Comparison of ENCODE assay signal across 22 cellular contexts in the genomic region with DNA sequence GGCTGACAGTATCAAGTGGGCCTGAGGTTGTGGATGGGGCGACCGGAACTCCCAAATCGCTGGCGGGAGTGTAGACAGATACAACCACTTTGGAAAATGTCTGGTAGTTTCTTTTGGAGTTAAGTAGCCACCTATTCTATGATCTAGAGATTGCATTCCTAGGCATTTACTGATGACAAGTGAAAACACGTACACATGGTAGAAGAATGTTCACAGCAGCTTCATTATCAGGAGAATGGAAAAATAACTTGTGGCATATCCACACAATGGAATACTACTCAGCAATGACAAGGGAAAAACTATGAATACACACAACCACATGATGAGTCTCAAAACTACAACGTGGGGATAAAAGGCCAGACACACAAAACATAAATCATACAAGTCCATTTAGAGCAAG.
DNase-seq lines count a peak whose midpoint lies in the region; ATAC-seq and TF ChIP-seq lines count a peak whose summit lies in the region.
"Had no signal": no experiment of that assay in that cellular context is flagged by ENCODE, and none has a peak within 500 bp of the region (broad histone marks: within the 10 kb centered on the region; RNA-seq: fewer than 3 reads in every experiment).

No MANE protein-coding gene starts in this region.

- H3K4me1 Mint-ChIP-seq in glutamatergic neuron (ENCODE audit: low read depth, unreplicated experiment): peaks cover 4% of the 10 kb centered on the region
- H3K4me1 Mint-ChIP-seq: CD4-positive, alpha-beta memory T cell had no signal

- DNase-seq in PC-3: no peak
- DNase-seq in SJSA1 (ENCODE audit: low read depth in 1 of 2, low spot score in 2 of 2): no peak
- no peak for DNase-seq in epithelial cell of prostate (ENCODE audit: low read depth, low spot score)
- peak; percentile 7 to 64 for DNase-seq in trophoblast cell
- no peak for DNase-seq in glutamatergic neuron
- DNase-seq: AML-193; CD4-positive, alpha-beta memory T cell; COR-L47; EL; GDM1; H7; KBM-7; MG63; NCI-H2029; NCI-H446 treated with DMSO at 0.1 percent for 48 hours; NCI-H526 treated with DMSO at 0.1 percent for 48 hours had no signal

- no CpG with 5 or more reads among the region's 6 CpGs for WGBS in trophoblast cell (ENCODE audit: extremely low coverage, insufficient coverage, insufficient read length)

- H3K4me1 ChIP-seq in PC-3 (ENCODE audit: insufficient read depth, low read length): peaks cover 34% of the 10 kb centered on the region
- H3K4me1 ChIP-seq in SJSA1 (replicated peaks): peaks cover 35% of the 10 kb centered on the region
- peaks cover 19 to 21% of the 10 kb centered on the region in 2 experiments for H3K4me1 ChIP-seq in trophoblast cell (ENCODE audit: control insufficient read depth in 1 of 2, insufficient read depth in 2 of 2, low read length in 2 of 2)
- H3K4me1 ChIP-seq: A549; BLaER1 treated with 17β-estradiol and CSF1 and Interleukin-3, amounts not matched to agents 10 nM and 100 nM had no signal

- H3K79me1 ChIP-seq in trophoblast cell (ENCODE audit: low read length): peaks cover 2% of the 10 kb centered on the region

- no peak overlapping the region for H2AK5ac ChIP-seq in trophoblast cell (ENCODE audit: low read length)

- H3K18ac ChIP-seq in trophoblast cell (ENCODE audit: low read length): no peak overlapping the region

- no peaks in the 10 kb centered on the region for H3K9me3 ChIP-seq in PC-3 (ENCODE audit: low read length)
- H3K9me3 ChIP-seq in SJSA1 (replicated peaks): no peaks in the 10 kb centered on the region
- no peaks in the 10 kb centered on the region for H3K9me3 ChIP-seq in trophoblast cell (ENCODE audit: insufficient read depth, low read depth, low read length)
- H3K9me3 ChIP-seq: A549; BLaER1 treated with 17β-estradiol and CSF1 and Interleukin-3, amounts not matched to agents 10 nM and 100 nM; MG63 had no signal

- H2BK12ac ChIP-seq in trophoblast cell (ENCODE audit: low read length): no peak overlapping the region

- no peaks in the 10 kb centered on the region for H4K20me1 ChIP-seq in PC-3 (ENCODE audit: low read length)
- H4K20me1 ChIP-seq: BLaER1 treated with 17β-estradiol and CSF1 and Interleukin-3, amounts not matched to agents 10 nM and 100 nM had no signal

- H2BK120ac ChIP-seq in trophoblast cell (ENCODE audit: insufficient read depth, low read length, poor library complexity): no peak overlapping the region

- no peaks in the 10 kb centered on the region for H3K27me3 ChIP-seq in PC-3 (ENCODE audit: low read length)
- no peaks in the 10 kb centered on the region for H3K27me3 ChIP-seq in SJSA1 (replicated peaks)
- H3K27me3 ChIP-seq in trophoblast cell (ENCODE audit: insufficient read depth, low read length): no peaks in the 10 kb centered on the region
- H3K27me3 ChIP-seq: BLaER1 treated with 17β-estradiol and CSF1 and Interleukin-3, amounts not matched to agents 10 nM and 100 nM; MG63 had no signal

- peak overlapping the region; percentile 98 for H3K27ac ChIP-seq in PC-3 (ENCODE audit: low read length)
- H3K27ac ChIP-seq in SJSA1: peak overlapping the region; percentile 92
- peak overlapping the region; percentile 81 for H3K27ac ChIP-seq in epithelial cell of prostate
- no peak overlapping the region for H3K27ac ChIP-seq in trophoblast cell (ENCODE audit: low read depth, low read length)
- H3K27ac ChIP-seq: A549; BLaER1 treated with 17β-estradiol and CSF1 and Interleukin-3, amounts not matched to agents 10 nM and 100 nM had no signal

- no peak overlapping the region for H3K27ac Mint-ChIP-seq in glutamatergic neuron (ENCODE audit: unreplicated experiment)
- H3K27ac Mint-ChIP-seq: CD4-positive, alpha-beta memory T cell had no signal

- H3K79me2 ChIP-seq in PC-3 (ENCODE audit: low read length) (no peaks in the 10 kb centered on the region), trophoblast cell (ENCODE audit: control insufficient read depth, insufficient read depth, low read length, poor library complexity) (no peaks in the 10 kb centered on the region)

- H3K4ac ChIP-seq in trophoblast cell (ENCODE audit: low read depth, low read length): no peak overlapping the region

- no peak overlapping the region for H4K12ac ChIP-seq in trophoblast cell (ENCODE audit: low read depth, low read length)

- H3K9ac ChIP-seq in PC-3 (ENCODE audit: low read length) (peak overlapping the region; percentile 73), trophoblast cell (ENCODE audit: low read length) (no peak overlapping the region)
- H3K9ac ChIP-seq: BLaER1 treated with 17β-estradiol and CSF1 and Interleukin-3, amounts not matched to agents 10 nM and 100 nM had no signal

- POLR2A ChIA-PET in PC-3 (lab: Charles Lee; ENCODE audit: unreplicated experiment): no interaction called here

- TF ChIP-seq CTCF in PC-3 (conservative IDR thresholded peaks at IDR 0.05; ENCODE audit: low read depth, low read length) (no peak), glutamatergic neuron (IDR thresholded peaks at IDR 0.05; ENCODE audit: partially characterized antibody, unreplicated experiment) (no peak)

- H3K4me3 ChIP-seq in PC-3 (ENCODE audit: low read length): no peak overlapping the region
- H3K4me3 ChIP-seq in SJSA1: no peak overlapping the region
- no peak overlapping the region for H3K4me3 ChIP-seq in trophoblast cell (ENCODE audit: low read depth, low read length)
- H3K4me3 ChIP-seq: A549; BLaER1 treated with 17β-estradiol and CSF1 and Interleukin-3, amounts not matched to agents 10 nM and 100 nM; GM12878; MG63 had no signal

- H3K23ac ChIP-seq in trophoblast cell (ENCODE audit: low read length): no peak overlapping the region

- H3K27me3 Mint-ChIP-seq in glutamatergic neuron (ENCODE audit: unreplicated experiment): no peaks in the 10 kb centered on the region

- no peak overlapping the region for H3K4me3 Mint-ChIP-seq in glutamatergic neuron (ENCODE audit: unreplicated experiment)
- H3K4me3 Mint-ChIP-seq: CD4-positive, alpha-beta memory T cell had no signal

- H3K4me2 ChIP-seq in PC-3 (ENCODE audit: low read length) (no peak overlapping the region), trophoblast cell (ENCODE audit: low read length) (no peak overlapping the region)
- H3K4me2 ChIP-seq: A549; BLaER1 treated with 17β-estradiol and CSF1 and Interleukin-3, amounts not matched to agents 10 nM and 100 nM had no signal

- H3K36me3 Mint-ChIP-seq in glutamatergic neuron (ENCODE audit: unreplicated experiment): no peaks in the 10 kb centered on the region
- H3K36me3 Mint-ChIP-seq: CD4-positive, alpha-beta memory T cell had no signal

- TSS peak; percentile 2 for BruUV-seq in PC-3 (replicated peaks; lab: Mats Ljungman, UMichigan)

- peaks cover 6% of the 10 kb centered on the region for H3F3A ChIP-seq in PC-3 (ENCODE audit: low read length, unreplicated experiment)

- H4K8ac ChIP-seq in trophoblast cell (ENCODE audit: low read depth, low read length): no peak overlapping the region

- H3K36me3 ChIP-seq in PC-3 (ENCODE audit: low read depth, low read length) (peaks cover 68% of the 10 kb centered on the region), SJSA1 (peaks cover 88% of the 10 kb centered on the region), trophoblast cell (ENCODE audit: control insufficient read depth in 1 of 2, insufficient read depth in 2 of 2, low read length in 2 of 2) (peaks cover 19 to 35% of the 10 kb centered on the region in 2 experiments)

- ATAC-seq in PC-3 (no peak), GM19023 (IDR thresholded peaks at IDR 0.05; ENCODE audit: unreplicated experiment) (no peak), HG03571 (IDR thresholded peaks at IDR 0.05; ENCODE audit: unreplicated experiment) (no peak)
- ATAC-seq: GM12878, Right ventricle myocardium inferior had no signal

- CTCF ChIA-PET in PC-3 (lab: Charles Lee): no interaction called here

- H2AFZ ChIP-seq in PC-3 (ENCODE audit: low read length) (no peak overlapping the region), trophoblast cell (ENCODE audit: insufficient read depth, low read length, poor library complexity) (no peak overlapping the region)

- intact Hi-C loops in PC-3 (cut with micrococcal nuclease): no loop called here

- H3K9me2 ChIP-seq in PC-3 (replicated peaks; ENCODE audit: low read length): no peaks in the 10 kb centered on the region

- no peak overlapping the region for H3K14ac ChIP-seq in trophoblast cell (ENCODE audit: low read length)

- no peak overlapping the region for H4K91ac ChIP-seq in trophoblast cell (ENCODE audit: low read depth, low read length)

- no peaks in the 10 kb centered on the region for H3K9me3 Mint-ChIP-seq in glutamatergic neuron (ENCODE audit: unreplicated experiment)
- H3K9me3 Mint-ChIP-seq: CD4-positive, alpha-beta memory T cell had no signal

- no peak overlapping the region for H2BK5ac ChIP-seq in trophoblast cell (ENCODE audit: low read depth, low read length, poor library complexity)

Comparison
In these comparisons a context has a peak if more than half of its experiments do, and no peak if none do; other contexts are left out.
1. DNase-seq: peak in trophoblast cell (2 of 2); none in PC-3 (single experiment), SJSA1 (0 of 2), epithelial cell of prostate (single experiment) and glutamatergic neuron (single experiment).